In genomic region chr17:66187718-66188117, GRCh38 we compare ENCODE assay signal across 2 cellular contexts.
TF ChIP-seq lines count a peak whose summit lies in the region.

No MANE protein-coding gene starts in this region.

TF ChIP-seq in HepG2, 621 proteins besides CTCF, POLR2A, EP300 and RAD21:
- TF ChIP-seq ATF7 (IDR thresholded peaks at IDR 0.05) (peak; percentile 98), ATF7 (CRISPR knock-in tag; IDR thresholded peaks at IDR 0.05) (no peak), PLSCR1 (CRISPR knock-in tag; IDR thresholded peaks at IDR 0.05; ENCODE audit: borderline replicate concordance) (no peak), CREB1 (IDR thresholded peaks at IDR 0.05) (peak; percentile 82), CREB1 (CRISPR knock-in tag; IDR thresholded peaks at IDR 0.05) (no peak)
TF ChIP-seq in HepG2: peak in this region for 2.

TF ChIP-seq in K562, 482 proteins besides CTCF, POLR2A, EP300 and RAD21:
- TF ChIP-seq, protein P1, sequence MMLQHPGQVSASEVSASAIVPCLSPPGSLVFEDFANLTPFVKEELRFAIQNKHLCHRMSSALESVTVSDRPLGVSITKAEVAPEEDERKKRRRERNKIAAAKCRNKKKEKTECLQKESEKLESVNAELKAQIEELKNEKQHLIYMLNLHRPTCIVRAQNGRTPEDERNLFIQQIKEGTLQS (IDR thresholded peaks at IDR 0.05): peak; percentile 64
- TF ChIP-seq, protein P1 (CRISPR knock-in tag; conservative IDR thresholded peaks at IDR 0.05): no peak
- no peak for TF ChIP-seq SRF (CRISPR knock-in tag; IDR thresholded peaks at IDR 0.05)
